Comparison of ENCODE assay signal across 26 cellular contexts in genomic region chr6:16254535-16254934, GRCh38. TPM values are rescaled to one million over a fixed set of nuclear protein-coding genes. Genes with fewer than 3 reads are reported as not detected.
DNase-seq lines count a peak whose midpoint lies in the region; ATAC-seq, FAIRE-seq and TF ChIP-seq lines count a peak whose summit lies in the region.
"Had no signal": no experiment of that assay in that cellular context is flagged by ENCODE, and none has a peak within 500 bp of the region (broad histone marks: within the 10 kb centered on the region; RNA-seq: fewer than 3 reads in every experiment).

No MANE protein-coding gene starts in this region.

- H4K8ac ChIP-seq in H1 (ENCODE audit: extremely low read depth, insufficient read depth, low read length), result no peak overlapping the region

- FAIRE-seq in K562 (lab: Jason Lieb, UNC) (no peak), H1 (lab: Jason Lieb, UNC) (no peak)
- FAIRE-seq: A204.1, GM12878, GM12892, GM18507 had no signal

- H4K5ac ChIP-seq in H1 (ENCODE audit: insufficient read length, low read depth, low read length), result no peak overlapping the region

- TF ChIP-seq CTCF in K562 (IDR thresholded peaks at IDR 0.05 in 2 of 3, conservative IDR thresholded peaks at IDR 0.05 in 1 of 3; ENCODE audit: insufficient read depth in 2 of 3, low read depth in 1 of 3, low read length in 3 of 3) (no peak), H1 (IDR thresholded peaks at IDR 0.05; ENCODE audit: control extremely low read depth in 1 of 3, insufficient read depth in 1 of 3, low read depth in 1 of 3, low read length in 3 of 3) (no peak), gastrocnemius medialis (IDR thresholded peaks at IDR 0.05 in 4 of 5, conservative IDR thresholded peaks at IDR 0.05 in 1 of 5) (no peak), coronary artery (IDR thresholded peaks at IDR 0.05) (no peak)

- no peak overlapping the region for H2AK5ac ChIP-seq in H1 (ENCODE audit: low read depth, low read length)

- in situ Hi-C loops in K562 (cut with MboI) (no loop called here), gastrocnemius medialis (cut with MboI; ENCODE audit: low sequenced_read_pairs in 4 of 4) (no loop called here)

- H2BK12ac ChIP-seq in H1 (ENCODE audit: low read depth, low read length), result no peak overlapping the region

- TF ChIP-seq POLR2A in K562 (conservative IDR thresholded peaks at IDR 0.05) (no peak), H1 (IDR thresholded peaks at IDR 0.05; ENCODE audit: control extremely low read depth in 1 of 2, low read depth in 2 of 2, low read length in 2 of 2) (no peak), gastrocnemius medialis (IDR thresholded peaks at IDR 0.05) (no peak)

- H3K4me3 ChIP-seq in K562, result no peak overlapping the region
- no peak overlapping the region for H3K4me3 ChIP-seq in H1 (ENCODE audit: extremely low read depth in 1 of 4, insufficient read depth in 2 of 4, low read depth in 3 of 4, low read length in 4 of 4)
- no peak overlapping the region for H3K4me3 ChIP-seq in gastrocnemius medialis
- no peak overlapping the region for H3K4me3 ChIP-seq in coronary artery
- H3K4me3 ChIP-seq: BLaER1, GM12878 had no signal

- no peaks in the 10 kb centered on the region for H3K79me2 ChIP-seq in K562 (ENCODE audit: control insufficient read depth, insufficient read depth, low read length)
- no peaks in the 10 kb centered on the region for H3K79me2 ChIP-seq in H1 (ENCODE audit: control insufficient read depth in 1 of 2, insufficient read depth in 2 of 2, low read length in 2 of 2)

- POLR2A ChIA-PET in K562 (lab: Yijun Ruan, JAX) (interaction anchor here (7.6 kb wide), 1 partner anchor 12 kb away, joined by 97 read pairs; no protein-coding TSS in a partner anchor), H1 (lab: Charles Lee; ENCODE audit: partially characterized antibody) (no interaction called here)

- H3K27ac ChIP-seq in K562 (ENCODE audit: extremely low read depth, low read depth, low read length) (no peak overlapping the region), H1 (ENCODE audit: low read depth, low read length) (no peak overlapping the region), gastrocnemius medialis (peak overlapping the region; percentile 32 to 81 (median 76)), coronary artery (no peak overlapping the region)
- H3K27ac ChIP-seq: BLaER1 had no signal

- H3K36me3 ChIP-seq in K562 (ENCODE audit: control insufficient read depth, insufficient read depth, low read length) (peaks cover 86% of the 10 kb centered on the region), H1 (ENCODE audit: control insufficient read depth in 2 of 4, insufficient read depth in 4 of 4, low read length in 3 of 4) (no peaks in the 10 kb centered on the region), gastrocnemius medialis (peaks cover 0 to 51% of the 10 kb centered on the region in 2 donors)
- H3K36me3 ChIP-seq: BE2C, BLaER1 had no signal

- CTCF ChIA-PET in K562 (lab: Yijun Ruan, JAX; ENCODE audit: low intra/inter-chr PET ratio), result no interaction called here
- CTCF ChIA-PET in H1 (lab: Charles Lee; ENCODE audit: partially characterized antibody), result interaction anchor here (1.3 to 1.8 kb wide), 2 partner anchors 49 to 78 kb away, joined by 3 to 6 read pairs; no protein-coding TSS in a partner anchor

- H2BK20ac ChIP-seq in H1 (ENCODE audit: low read length), result no peak overlapping the region

- DNase-seq in K562 (ENCODE audit: extremely low read depth in 1 of 4, low spot score in 3 of 4) (no peak), H1 (ENCODE audit: low read depth in 1 of 2, low spot score in 2 of 2) (no peak), gastrocnemius medialis (no peak), coronary artery (ENCODE audit: low spot score) (no peak), left colon (no peak)
- DNase-seq: 8988T; ACHN; BE2C; C1 segment of cervical spinal cord; CD4-positive, alpha-beta memory T cell; CD4-positive, CD25-positive, alpha-beta regulatory T cell; CD8-positive, alpha-beta memory T cell; COR-L47; DMS 273 treated with DMSO at 0.1 percent for 48 hours; DMS153; DMS53; DMS79; DND-41; EL; GDM1 had no signal

- H2AFZ ChIP-seq in K562 (ENCODE audit: low read depth, low read length), result no peak overlapping the region
- H2AFZ ChIP-seq in H1 (ENCODE audit: low read length), result no peak overlapping the region

- H3K14ac ChIP-seq in H1 (ENCODE audit: insufficient read length), result no peak overlapping the region

- no peak overlapping the region for H3K56ac ChIP-seq in H1 (replicated peaks; ENCODE audit: insufficient read length, low read depth, low read length)

- no peak for TF ChIP-seq EP300 in K562 (IDR thresholded peaks at IDR 0.05; ENCODE audit: low read length)
- TF ChIP-seq EP300 in H1 (IDR thresholded peaks at IDR 0.05; ENCODE audit: borderline replicate concordance in 1 of 2, low read depth in 2 of 2, low read length in 2 of 2), result no peak

- H3K18ac ChIP-seq in H1 (ENCODE audit: extremely low read depth, low read length), result no peak overlapping the region

- BruUV-seq in K562 (replicated peaks; lab: Mats Ljungman, UMichigan), result no TSS peak

- no peaks in the 10 kb centered on the region for H3K79me1 ChIP-seq in H1 (ENCODE audit: low read depth, low read length)

- H3K23me2 ChIP-seq in H1 (ENCODE audit: low read depth, low read length), result no peaks in the 10 kb centered on the region

- H3K23ac ChIP-seq in H1 (ENCODE audit: insufficient read length), result no peak overlapping the region

- H3K9me3 ChIP-seq in K562 (replicated peaks; ENCODE audit: control insufficient read depth, insufficient read depth, low read depth, low read length), result no peaks in the 10 kb centered on the region
- no peaks in the 10 kb centered on the region for H3K9me3 ChIP-seq in H1 (ENCODE audit: insufficient read depth in 2 of 2, low read depth in 1 of 2, low read length in 1 of 2)
- no peaks in the 10 kb centered on the region for H3K9me3 ChIP-seq in gastrocnemius medialis
- H3K9me3 ChIP-seq: BE2C, BLaER1 had no signal

- H3K4me1 ChIP-seq in K562 (replicated peaks in 1 of 2; ENCODE audit: control insufficient read depth in 2 of 2, insufficient read depth in 2 of 2, low read length in 2 of 2) (peaks cover 5 to 21% of the 10 kb centered on the region in 2 experiments; a peak in 4 of 5 replicates), H1 (replicated peaks in 1 of 4; ENCODE audit: control insufficient read depth in 3 of 4, insufficient read depth in 4 of 4, low read length in 3 of 4) (peaks cover 0 to 12% (median 6%) of the 10 kb centered on the region in 4 experiments; a peak in 4 of 7 replicates), gastrocnemius medialis (peaks cover 33 to 42% of the 10 kb centered on the region in 2 donors)

- intact Hi-C loops in K562 (cut with micrococcal nuclease) (no loop called here), gastrocnemius medialis (cut with DNase I; ENCODE audit: low total_unique reads) (no loop called here), left colon (cut with DNase I, micrococcal nuclease) (no loop called here)

- no peak overlapping the region for H3K4ac ChIP-seq in H1 (replicated peaks; ENCODE audit: insufficient read length, low read depth, low read length)

- 94% methylated on average over 9 of the region's 9 CpGs for WGBS in K562 (ENCODE audit: insufficient coverage, low coverage, missing lambda C conversion rate)
- 90% methylated on average over 9 of the region's 9 CpGs; no CpG with 5 or more reads in 1 of the 2 experiments for WGBS in H1 (ENCODE audit: extremely low coverage in 1 of 2, insufficient coverage in 1 of 2, insufficient read length in 1 of 2, insufficient replicate concordance in 2 of 2, low coverage in 1 of 2, low lambda C conversion rate in 2 of 2, missing lambda C conversion rate in 1 of 2), 2 experiments

- H2BK120ac ChIP-seq in H1 (replicated peaks; ENCODE audit: low read depth, low read length), result no peak overlapping the region

- TF ChIP-seq RAD21 in K562 (CRISPR knock-in tag; conservative IDR thresholded peaks at IDR 0.05 in 1 of 2, IDR thresholded peaks at IDR 0.05 in 1 of 2), result no peak
- TF ChIP-seq RAD21 in H1 (IDR thresholded peaks at IDR 0.05 in 1 of 2, conservative IDR thresholded peaks at IDR 0.05 in 1 of 2; ENCODE audit: low read depth in 2 of 2, low read length in 2 of 2), result no peak

- H3K4me2 ChIP-seq in K562 (ENCODE audit: insufficient read depth, low read length), result no peak overlapping the region
- no peak overlapping the region for H3K4me2 ChIP-seq in H1 (ENCODE audit: insufficient read depth in 1 of 2, low read depth in 2 of 2, low read length in 2 of 2)
- H3K4me2 ChIP-seq: BLaER1 had no signal

- ATAC-seq in K562 (no peak), gastrocnemius medialis (no peak), left colon (no peak)
- ATAC-seq: GM12878 had no signal

- H2BK15ac ChIP-seq in H1 (ENCODE audit: low read length), result no peak overlapping the region

- H3K9me1 ChIP-seq in K562 (ENCODE audit: control insufficient read depth, insufficient read depth, low read length), result no peaks in the 10 kb centered on the region

- H3K9ac ChIP-seq in K562 (ENCODE audit: insufficient read depth in 1 of 2, low read depth in 2 of 2, low read length in 2 of 2), result no peak overlapping the region
- no peak overlapping the region for H3K9ac ChIP-seq in H1 (replicated peaks in 1 of 4; ENCODE audit: extremely low read depth in 1 of 4, low read depth in 3 of 4, low read length in 3 of 4)
- H3K9ac ChIP-seq: BLaER1 had no signal

- 0 out of 2 replicates have a peak, but pooled peaks cover 3% of the 10 kb centered on the region for H4K20me1 ChIP-seq in K562 (replicated peaks; ENCODE audit: control insufficient read depth, insufficient read depth, low read length)
- no peaks in the 10 kb centered on the region for H4K20me1 ChIP-seq in H1 (replicated peaks in 1 of 2; ENCODE audit: control insufficient read depth in 1 of 2, insufficient read depth in 2 of 2, low read length in 2 of 2)
- H4K20me1 ChIP-seq: BLaER1 had no signal

- no peak overlapping the region for H2BK5ac ChIP-seq in H1 (ENCODE audit: low read depth, low read length)

- H3K27me3 ChIP-seq in K562 (ENCODE audit: control insufficient read depth in 2 of 2, insufficient read depth in 2 of 2, low read length in 2 of 2) (no peaks in the 10 kb centered on the region), H1 (replicated peaks in 1 of 4; ENCODE audit: control insufficient read depth in 3 of 4, extremely low read depth in 1 of 4, insufficient read depth in 3 of 4, low read length in 3 of 4) (no peaks in the 10 kb centered on the region), gastrocnemius medialis (no peaks in the 10 kb centered on the region)
- H3K27me3 ChIP-seq: BE2C, BLaER1 had no signal

- H4K91ac ChIP-seq in H1 (replicated peaks; ENCODE audit: insufficient read length, low read length), result no peak overlapping the region

RNA-seq across cellular contexts. Expression of gene GMPR, which starts 16.1 kb away (rescaled TPM):
- 58.9 and 89.1 TPM in 2 replicates for total RNA-seq in K562 (2011; cell fraction: chromatin; rRNA removed; ENCODE audit: low replicate concordance)
- total RNA-seq in K562 (2011; cell fraction: nucleolus; rRNA removed), result 52.6 and 53.0 TPM in 2 replicates
- 58.1 and 58.7 TPM in 2 replicates for total RNA-seq in K562 (2011; cell fraction: nucleoplasm; rRNA removed)
- total RNA-seq in K562 (2014; rRNA removed) (42.5 and 46.2 TPM in 2 replicates), K562 (2014; rRNA removed; fragmentation: Illumina TruSeq; extraction: Trizol) (34.1 and 34.6 TPM in 2 replicates), K562 (2015; rRNA removed; fragmentation: Illumina TruSeq; extraction: Trizol) (52.9 and 53.5 TPM in 2 replicates), K562 (2021) (64.1 and 73.7 TPM in 2 replicates), gastrocnemius medialis (100 to 1,000 TPM; 109 to 266 (median 239) TPM), left colon (1 to 10 TPM; 2.3 to 5.6 TPM)
- polyA plus RNA-seq in K562 (2011; rRNA removed) (66.7 and 72.1 TPM in 2 replicates), K562 (2014; fragmentation: Illumina TruSeq; extraction: Trizol) (83.7 and 85.6 TPM in 2 replicates), K562 (2014; fragmentation: Nextera tagmentation; extraction: Ambion mirVana) (10 to 100 TPM; 42.0 to 47.8 TPM), K562 (2014; rRNA removed) (45.6 and 49.8 TPM in 2 replicates), H1 (2011; rRNA removed) (1.2 and 1.7 TPM in 2 replicates)
- 97.7 and 111 TPM in 2 replicates for polyA plus RNA-seq in K562 (2011; cell fraction: cytosol; rRNA removed)
- polyA plus RNA-seq in K562 (2011; cell fraction: nucleus; rRNA removed), result 50.2 and 57.5 TPM in 2 replicates
- polyA plus RNA-seq in K562 (2012), result 80.2 and 117 TPM in 2 replicates
- 82.0 and 85.1 TPM in 2 replicates for polyA minus RNA-seq in K562 (2011; rRNA and poly(A)+ RNA removed)
- polyA minus RNA-seq in K562 (2011; cell fraction: cytosol; rRNA and poly(A)+ RNA removed), result 38.0 and 45.0 TPM in 2 replicates
- 26.5 and 45.9 TPM in 2 replicates for polyA minus RNA-seq in K562 (2011; cell fraction: nucleus; rRNA and poly(A)+ RNA removed)
- total RNA-seq in H1 (2021; fragmentation: NEBNext Ultra II Directional; extraction: Animal tissue kit (Norgen Biotek cat#: 25700)), result 0.99 and 1.2 TPM in 2 replicates
- polyA plus RNA-seq in H1 (2011; cell fraction: cytosol; rRNA removed), result 1.1 TPM
- polyA plus RNA-seq in H1 (2011; cell fraction: nucleus; rRNA removed), result 0.90 TPM
- 1.1 to 1.8 TPM (median 1.3 TPM) in 4 replicates for polyA plus RNA-seq in H1 (2012, experiment 1 of 2)
- 0.94 TPM for polyA plus RNA-seq in H1 (2012, experiment 2 of 2)
- polyA plus RNA-seq in H1 (2013, experiment 1 of 2), result 2.0 TPM
- polyA plus RNA-seq in H1 (2013, experiment 2 of 2), result 1.9 TPM
- polyA minus RNA-seq in H1 (2011; rRNA and poly(A)+ RNA removed), result 0.24 and 0.57 TPM in 2 replicates
- not detected for polyA minus RNA-seq in H1 (2011; cell fraction: cytosol; rRNA and poly(A)+ RNA removed)
- polyA minus RNA-seq in H1 (2011; cell fraction: nucleus; rRNA and poly(A)+ RNA removed), result not detected
- total RNA-seq: CD4-positive, alpha-beta memory T cell; G401 had no signal

Comparison
In these comparisons a context has a peak if more than half of its experiments do, and no peak if none do; other contexts are left out.
1. H3K27ac ChIP-seq: peak in gastrocnemius medialis (4 of 4); none in K562 (single experiment), H1 (single experiment) and coronary artery (0 of 2).
2. RNA of gene GMPR, which starts 16.1 kb away (total RNA-seq): 109 to 266 TPM in gastrocnemius medialis and 34.1 to 89.1 TPM in K562; 2.3 to 5.6 TPM in left colon and 0.99 to 1.2 TPM in H1; every median in the first group is over 4 times any median in the second.
3. Of the 49 proteins assayed by ChIP-seq in both K562 and H1: peak only in K562: none; only in H1: none; in both: CHD7; in neither: 48.